Comparison of ENCODE assay signal across 8 cellular contexts in genomic region chr4:73127839-73128448, GRCh38. TPM values are rescaled to one million over a fixed set of nuclear protein-coding genes. Genes with fewer than 3 reads are reported as not detected.
DNase-seq lines count a peak whose midpoint lies in the region; ATAC-seq and TF ChIP-seq lines count a peak whose summit lies in the region.

No MANE protein-coding gene starts in this region.

- WGBS in psoas muscle, 3 donors: 77 to 84% (median 78%) methylated on average over 3 of the region's 3 CpGs

- H4K20me1 ChIP-seq in OCI-LY7 (ENCODE audit: insufficient read depth, low read length): no peaks in the 10 kb centered on the region

- no peak overlapping the region for H3K4me3 Mint-ChIP-seq in CD4-positive, CD25-positive, alpha-beta regulatory T cell
- H3K4me3 Mint-ChIP-seq in endothelial cell (ENCODE audit: unreplicated experiment): no peak overlapping the region

- H3K4me1 Mint-ChIP-seq in CD4-positive, CD25-positive, alpha-beta regulatory T cell: peaks cover 4 to 17% (median 7%) of the 10 kb centered on the region in 4 donors
- peaks cover 4% of the 10 kb centered on the region for H3K4me1 Mint-ChIP-seq in endothelial cell (ENCODE audit: unreplicated experiment)

- TF ChIP-seq POLR2A in erythroblast (IDR thresholded peaks at IDR 0.05; ENCODE audit: low read length): no peak

- H3K36me3 Mint-ChIP-seq in CD4-positive, CD25-positive, alpha-beta regulatory T cell: peaks cover 24% of the 10 kb centered on the region
- H3K36me3 Mint-ChIP-seq in endothelial cell (ENCODE audit: low read depth, unreplicated experiment): no peaks in the 10 kb centered on the region

- H3K4me3 ChIP-seq in CD4-positive, CD25-positive, alpha-beta regulatory T cell (ENCODE audit: low read depth, low read length): no peak overlapping the region
- H3K4me3 ChIP-seq in OCI-LY7 (ENCODE audit: low read depth, low read length, poor library complexity, severe bottlenecking): no peak overlapping the region
- no peak overlapping the region for H3K4me3 ChIP-seq in psoas muscle

- peaks cover 14% of the 10 kb centered on the region; the same call in 1 of the 2 replicates for H3K79me2 ChIP-seq in OCI-LY7 (ENCODE audit: insufficient read depth, low read depth, low read length)

- H3K9me3 ChIP-seq in CD4-positive, CD25-positive, alpha-beta regulatory T cell (ENCODE audit: control insufficient read depth in 2 of 2, low read length in 2 of 2): no peaks in the 10 kb centered on the region
- H3K9me3 ChIP-seq in OCI-LY7 (ENCODE audit: low read length): no peaks in the 10 kb centered on the region
- H3K9me3 ChIP-seq in psoas muscle: no peaks in the 10 kb centered on the region

- H3K27ac ChIP-seq in CD4-positive, CD25-positive, alpha-beta regulatory T cell (ENCODE audit: insufficient read depth, low read length, poor library complexity, severe bottlenecking): no peak overlapping the region
- H3K27ac ChIP-seq in OCI-LY7 (ENCODE audit: low read depth, low read length, poor library complexity, severe bottlenecking) (no peak overlapping the region), psoas muscle (no peak overlapping the region)

- intact Hi-C loops in OCI-LY7 (cut with micrococcal nuclease; ENCODE audit: unreplicated experiment): loop anchor here (10.0 kb wide), 1 partner anchor 127 kb away; the partner anchor contains the start of gene ANKRD17
- intact Hi-C loops in psoas muscle (cut with DNase I): no loop called here

- POLR2A ChIA-PET in OCI-LY7 (lab: Charles Lee): interaction anchor here (0.6 to 2.7 kb wide), 7 partner anchors 8 to 50 kb away, joined by 3 to 14 read pairs (median 4); no protein-coding TSS in a partner anchor

- TF ChIP-seq CTCF in OCI-LY7 (conservative IDR thresholded peaks at IDR 0.05; ENCODE audit: low read length) (peak; percentile 50; the same call in 1 of the 2 replicates), psoas muscle (IDR thresholded peaks at IDR 0.05) (peak; percentile 32), endothelial cell (IDR thresholded peaks at IDR 0.05; ENCODE audit: unreplicated experiment) (no peak)

- peaks cover 72% of the 10 kb centered on the region for H3K36me3 ChIP-seq in CD4-positive, CD25-positive, alpha-beta regulatory T cell (ENCODE audit: control insufficient read depth, insufficient read depth, low read length)
- H3K36me3 ChIP-seq in OCI-LY7 (ENCODE audit: insufficient read depth, low read length) (peaks cover 93% of the 10 kb centered on the region), psoas muscle (ENCODE audit: insufficient read depth in 1 of 2, low read depth in 1 of 2) (peaks cover 0 to 65% of the 10 kb centered on the region in 2 donors)

- CTCF ChIA-PET in OCI-LY7 (lab: Charles Lee; ENCODE audit: unreplicated experiment): no interaction called here

- no peaks in the 10 kb centered on the region for H3K9me3 Mint-ChIP-seq in CD4-positive, CD25-positive, alpha-beta regulatory T cell
- H3K9me3 Mint-ChIP-seq in endothelial cell (ENCODE audit: unreplicated experiment): no peaks in the 10 kb centered on the region

- DNase-seq in CD4-positive, CD25-positive, alpha-beta regulatory T cell: peak in 2 of 3 donors; percentile 16 to 38
- peak; percentile 28 for DNase-seq in OCI-LY7 (ENCODE audit: low spot score)
- DNase-seq in erythroblast (lab: John Stamatoyannopoulos, UW): peak; percentile 43 to 46
- DNase-seq in psoas muscle: no peak
- no peak for DNase-seq in retina
- no peak for DNase-seq in endothelial cell (ENCODE audit: low spot score)
- no peak for DNase-seq in HCEC 1CT

- no peaks in the 10 kb centered on the region for H3K27me3 ChIP-seq in CD4-positive, CD25-positive, alpha-beta regulatory T cell (ENCODE audit: control insufficient read depth, insufficient read depth, low read length)
- H3K27me3 ChIP-seq in psoas muscle (ENCODE audit: insufficient read depth in 3 of 3, low read length in 2 of 3): no peaks in the 10 kb centered on the region

- peak; percentile 67 to 71 for ATAC-seq in CD4-positive, CD25-positive, alpha-beta regulatory T cell (ENCODE audit: low read depth in 2 of 2)
- peak; percentile 59 for ATAC-seq in GM21360 (IDR thresholded peaks at IDR 0.05; ENCODE audit: unreplicated experiment)
- ATAC-seq in psoas muscle: peak; percentile 55 to 86 (median 79)

- peak overlapping the region in 2 of 3 donors; percentile 51 to 67 for H3K27ac Mint-ChIP-seq in CD4-positive, CD25-positive, alpha-beta regulatory T cell
- no peak overlapping the region for H3K27ac Mint-ChIP-seq in endothelial cell (ENCODE audit: unreplicated experiment)

- no peaks in the 10 kb centered on the region for H3K27me3 Mint-ChIP-seq in CD4-positive, CD25-positive, alpha-beta regulatory T cell
- H3K27me3 Mint-ChIP-seq in endothelial cell (ENCODE audit: unreplicated experiment): no peaks in the 10 kb centered on the region

- no peaks in the 10 kb centered on the region for H3K4me1 ChIP-seq in CD4-positive, CD25-positive, alpha-beta regulatory T cell (ENCODE audit: control insufficient read depth, insufficient read depth, low read length, poor library complexity, severe bottlenecking)
- H3K4me1 ChIP-seq in OCI-LY7 (ENCODE audit: insufficient read depth, low read length, poor library complexity, severe bottlenecking) (no peaks in the 10 kb centered on the region), psoas muscle (no peaks in the 10 kb centered on the region)

- H2AFZ ChIP-seq in OCI-LY7 (ENCODE audit: low read length): no peak overlapping the region

- H3K4me2 ChIP-seq in OCI-LY7 (ENCODE audit: low read length): no peak overlapping the region

- no peaks in the 10 kb centered on the region for H3K9me2 ChIP-seq in OCI-LY7 (ENCODE audit: insufficient read depth, low read length)

- no TSS peak for BruUV-seq in OCI-LY7 (replicated peaks; lab: Mats Ljungman, UMichigan)

RNA-seq across cellular contexts. Expression of gene COX18, which starts 58.4 kb away (rescaled TPM):
- total RNA-seq in CD4-positive, CD25-positive, alpha-beta regulatory T cell: 9.2 TPM
- polyA plus RNA-seq in CD4-positive, CD25-positive, alpha-beta regulatory T cell: 1 to 10 TPM; 4.5 to 7.3 (median 6.7) TPM
- 14.3 and 16.9 TPM in 2 replicates for total RNA-seq in OCI-LY7 (2014; rRNA removed; shearing (Covaris generic))
- total RNA-seq in OCI-LY7 (2022): 23.4 and 23.5 TPM in 2 replicates
- total RNA-seq in psoas muscle: 1 to 10 TPM; 5.8 to 9.2 (median 9.0) TPM
- 10 to 100 TPM in 1 of 3 donors, 1 to 10 TPM in 2; 5.2 to 16.5 (median 6.2) TPM for polyA plus RNA-seq in psoas muscle
- 14.4 TPM for total RNA-seq in endothelial cell (ENCODE audit: unreplicated experiment)

Comparison
In these comparisons a context has a peak if more than half of its experiments do, and no peak if none do; other contexts are left out.
1. DNase-seq: peak in CD4-positive, CD25-positive, alpha-beta regulatory T cell (2 of 3), OCI-LY7 (single experiment) and erythroblast (2 of 2); none in psoas muscle (0 of 2), retina (single experiment), endothelial cell (single experiment) and HCEC 1CT (single experiment).
2. Peak in every context shown above with its lines, with median percentiles within 50 percentile points of each other: ATAC-seq.